In genomic region chr3:44021646-44022594, GRCh38 we compare ENCODE assay signal across 9 cellular contexts.
A peak's percentile ranks its signal among the peaks of the same experiment; 100 is the strongest.
DNase-seq lines count a peak whose midpoint lies in the region; TF ChIP-seq lines count a peak whose summit lies in the region.
"Had no signal": no experiment of that assay in that cellular context is flagged by ENCODE, and none has a peak within 500 bp of the region (broad histone marks: within the 10 kb centered on the region; RNA-seq: fewer than 3 reads in every experiment).

No MANE protein-coding gene starts in this region.

- H3K9me3 Mint-ChIP-seq in activated naive CD8-positive, alpha-beta T cell treated with anti-CD3 and anti-CD28 coated beads for 36 hours = no peaks in the 10 kb centered on the region

- H3K36me3 Mint-ChIP-seq in activated naive CD8-positive, alpha-beta T cell treated with anti-CD3 and anti-CD28 coated beads for 36 hours = no peaks in the 10 kb centered on the region

- peaks cover 8% of the 10 kb centered on the region for H3K4me1 Mint-ChIP-seq in activated naive CD8-positive, alpha-beta T cell treated with anti-CD3 and anti-CD28 coated beads for 36 hours

- in situ Hi-C loops in GM13976 (cut with MboI; ENCODE audit: low sequenced_read_pairs, unreplicated experiment) = no loop called here

- DNase-seq in GM13976 (ENCODE audit: low spot score) (peak; percentile 58), skeletal muscle cell (ENCODE audit: low read depth) (no peak), cerebellum (ENCODE audit: low spot score) (no peak), NOMO-1 (lab: John Stamatoyannopoulos, UW; ENCODE audit: unreplicated experiment in 2 of 2) (no peak)
- DNase-seq in activated naive CD8-positive, alpha-beta T cell treated with anti-CD3 and anti-CD28 coated beads for 36 hours = no peak
- DNase-seq in stimulated activated CD4-positive, alpha-beta T cell treated with anti-CD3 and anti-CD28 coated beads, Interleukin-12 subunit alpha, Interleukin-12 subunit beta, amount 100 ng/mL, for 4 hours = no peak
- DNase-seq in activated CD8-positive, alpha-beta memory T cell treated with anti-CD3 and anti-CD28 coated beads, Interleukin-2, amount 50 U/mL, for 4 hours = no peak

- no peak for TF ChIP-seq CTCF in GM13976 (IDR thresholded peaks at IDR 0.05; ENCODE audit: borderline replicate concordance, control extremely low read depth, extremely low read depth, insufficient read depth, missing control alignments)

- peak overlapping the region; percentile 56 for H3K4me3 Mint-ChIP-seq in activated naive CD8-positive, alpha-beta T cell treated with anti-CD3 and anti-CD28 coated beads for 36 hours

- peaks cover 73% of the 10 kb centered on the region for H3K27me3 Mint-ChIP-seq in activated naive CD8-positive, alpha-beta T cell treated with anti-CD3 and anti-CD28 coated beads for 36 hours

- peak overlapping the region; percentile 28 for H3K4me3 ChIP-seq in iPS-11a (ENCODE audit: low read depth, low read length)
- H3K4me3 ChIP-seq in skeletal muscle cell (ENCODE audit: low read depth, low read length) = peak overlapping the region; percentile 55
- H3K4me3 ChIP-seq: vagina had no signal

- no peak overlapping the region for H3K27ac Mint-ChIP-seq in activated naive CD8-positive, alpha-beta T cell treated with anti-CD3 and anti-CD28 coated beads for 36 hours
